15 cellular contexts compared by ENCODE assay signal in the genomic region with DNA sequence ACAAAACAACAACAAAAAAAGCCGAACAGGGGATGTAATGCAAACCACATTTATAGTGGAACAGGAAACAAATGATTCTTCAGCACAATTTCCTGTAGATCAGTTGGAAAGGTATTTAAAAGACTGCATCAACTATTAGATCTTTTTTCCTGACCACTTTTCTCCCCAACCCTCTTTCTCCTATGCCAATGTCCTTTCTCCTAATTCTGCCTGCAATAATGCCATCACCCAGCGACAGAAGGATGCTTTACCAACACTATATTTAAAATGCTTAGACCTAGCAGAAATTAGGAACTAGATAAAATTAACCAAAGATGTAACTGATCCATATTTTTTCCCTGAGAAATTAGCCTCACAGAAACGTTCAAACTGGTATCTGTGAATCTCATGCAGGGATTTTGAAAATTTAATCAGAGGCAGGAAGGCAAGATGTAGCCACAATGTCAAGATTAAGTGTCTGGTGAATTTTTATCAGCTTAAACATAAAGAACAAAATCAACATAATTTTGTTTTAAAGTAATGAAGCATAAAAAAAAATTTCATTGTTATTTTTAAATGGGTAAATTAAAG.
A peak's percentile ranks its signal among the peaks of the same experiment; 100 is the strongest.
DNase-seq lines count a peak whose midpoint lies in the region; ATAC-seq and TF ChIP-seq lines count a peak whose summit lies in the region.
"Had no signal": no experiment of that assay in that cellular context is flagged by ENCODE, and none has a peak within 500 bp of the region (broad histone marks: within the 10 kb centered on the region; RNA-seq: fewer than 3 reads in every experiment).

No MANE protein-coding gene starts in this region.

- no peak for ATAC-seq in GM19324 (IDR thresholded peaks at IDR 0.05; ENCODE audit: low FRiP score, unreplicated experiment)

- H3K4me3 ChIP-seq in GM12865 (ENCODE audit: low read depth, low read length) (peak overlapping the region; percentile 85), OCI-LY7 (ENCODE audit: low read depth, low read length, poor library complexity, severe bottlenecking) (no peak overlapping the region), hepatocyte (no peak overlapping the region)
- H3K4me3 ChIP-seq: cardiac muscle cell had no signal

- H3K79me2 ChIP-seq in OCI-LY7 (ENCODE audit: insufficient read depth, low read depth, low read length) (peaks cover 83% of the 10 kb centered on the region), hepatocyte (peaks cover 88% of the 10 kb centered on the region)

- H3K4me2 ChIP-seq in OCI-LY7 (ENCODE audit: low read length) = peak overlapping the region; percentile 76
- H3K4me2 ChIP-seq in hepatocyte = peak overlapping the region; percentile 93

- TF ChIP-seq CTCF in GM12865 (IDR thresholded peaks at IDR 0.05; ENCODE audit: insufficient read depth, low read depth, low read length, missing control alignments) (no peak), OCI-LY7 (conservative IDR thresholded peaks at IDR 0.05; ENCODE audit: low read length) (no peak), hepatocyte (IDR thresholded peaks at IDR 0.05; ENCODE audit: poor library complexity) (no peak)

- no peaks in the 10 kb centered on the region for H3K27me3 ChIP-seq in hepatocyte
- H3K27me3 ChIP-seq: cardiac muscle cell, MG63 had no signal

- H2AFZ ChIP-seq in OCI-LY7 (ENCODE audit: low read length) (no peak overlapping the region), hepatocyte (no peak overlapping the region)

- H3K36me3 ChIP-seq in OCI-LY7 (ENCODE audit: insufficient read depth, low read length) = no peaks in the 10 kb centered on the region; the same call in 1 of the 2 replicates
- H3K36me3 ChIP-seq in hepatocyte (replicated peaks; ENCODE audit: insufficient read depth, low read depth) = no peaks in the 10 kb centered on the region
- H3K36me3 ChIP-seq: cardiac muscle cell, MG63 had no signal

- BruUV-seq in OCI-LY7 (replicated peaks; lab: Mats Ljungman, UMichigan) = no TSS peak

- H3K4me1 ChIP-seq in OCI-LY7 (ENCODE audit: insufficient read depth, low read length, poor library complexity, severe bottlenecking) (peaks cover 56% of the 10 kb centered on the region), hepatocyte (ENCODE audit: insufficient read depth) (no peaks in the 10 kb centered on the region)

- intact Hi-C loops in OCI-LY7 (cut with micrococcal nuclease; ENCODE audit: unreplicated experiment) = no loop called here

- CTCF ChIA-PET in OCI-LY7 (lab: Charles Lee; ENCODE audit: unreplicated experiment) = no interaction called here

- POLR2A ChIA-PET in OCI-LY7 (lab: Charles Lee) = interaction anchor here (2.2 kb wide), 1 partner anchor 10 kb away, joined by 6 read pairs; no protein-coding TSS in a partner anchor

- no peaks in the 10 kb centered on the region for H3K9me2 ChIP-seq in OCI-LY7 (ENCODE audit: insufficient read depth, low read length)
- H3K9me2 ChIP-seq in hepatocyte (replicated peaks; ENCODE audit: insufficient read depth) = no peaks in the 10 kb centered on the region

- peaks cover 21% of the 10 kb centered on the region; the same call in 1 of the 2 replicates for H4K20me1 ChIP-seq in OCI-LY7 (ENCODE audit: insufficient read depth, low read length)
- peaks cover 4% of the 10 kb centered on the region for H4K20me1 ChIP-seq in hepatocyte (ENCODE audit: insufficient read depth, poor library complexity, severe bottlenecking)

- DNase-seq in GM12865 (ENCODE audit: low read depth) (no peak), OCI-LY7 (ENCODE audit: low spot score) (no peak), hepatocyte (ENCODE audit: low spot score) (no peak), NCI-H2196 (lab: John Stamatoyannopoulos, UW; ENCODE audit: unreplicated experiment) (no peak), foreskin melanocyte (no peak)
- DNase-seq: activated CD4-positive, alpha-beta memory T cell treated with anti-CD3 and anti-CD28 coated beads for 36 hours; activated effector memory CD4-positive, alpha-beta T cell treated with Interleukin-2 at 50 U/mL for 16 hours; mesendoderm; MG63; NCI-H2227 treated with DMSO at 0.1 percent for 48 hours; stimulated activated CD4-positive, alpha-beta T cell treated with anti-CD3 and anti-CD28 coated beads, Interleukin-4, amount 100 ng/mL, for 1 hour had no signal

- H3K27ac ChIP-seq in OCI-LY7 (ENCODE audit: low read depth, low read length, poor library complexity, severe bottlenecking) (no peak overlapping the region), hepatocyte (peak overlapping the region; percentile 29), temporal lobe (ENCODE audit: low read depth, low read length) (peak overlapping the region; percentile 54)
- H3K27ac ChIP-seq: cardiac muscle cell, HL-60 had no signal

- 77% methylated on average over 3 of the region's 3 CpGs for WGBS in hepatocyte (ENCODE audit: low lambda C conversion rate, missing lambda C conversion rate)

- H3K9me3 ChIP-seq in OCI-LY7 (ENCODE audit: low read length) (no peaks in the 10 kb centered on the region), hepatocyte (ENCODE audit: low read depth) (no peaks in the 10 kb centered on the region)
- H3K9me3 ChIP-seq: MG63 had no signal
